ENCODE assay signal across 20 cellular contexts in the genomic region with DNA sequence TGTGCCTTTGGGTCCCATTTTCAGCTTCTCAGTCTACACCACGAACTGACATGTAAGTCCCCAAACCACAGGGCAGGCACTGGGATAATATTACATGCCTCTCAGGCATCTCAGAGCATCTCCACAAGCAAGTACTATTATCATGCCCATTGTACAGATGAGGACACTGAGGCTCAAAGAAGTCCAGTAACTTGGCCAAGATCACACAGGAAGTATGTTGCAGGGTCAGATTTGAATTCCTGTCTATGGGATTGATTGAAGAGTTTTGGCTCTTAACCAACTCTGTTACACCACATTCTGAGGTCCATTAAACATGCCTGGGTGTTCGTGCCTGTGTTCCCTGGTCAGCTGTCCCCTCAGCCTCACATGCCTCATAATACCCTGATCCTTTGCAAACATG.
"Had no signal": no experiment of that assay in that cellular context is flagged by ENCODE, and none has a peak within 500 bp of the region (broad histone marks: within the 10 kb centered on the region; RNA-seq: fewer than 3 reads in every experiment).

No MANE protein-coding gene starts in this region.

- H3K9ac ChIP-seq: SK-N-SH had no signal

- H3K4me3 ChIP-seq: adrenal gland, ascending aorta, heart right ventricle, lung, sigmoid colon, thyroid gland had no signal

- H3K36me3 ChIP-seq: adrenal gland, ascending aorta, heart right ventricle, sigmoid colon, thyroid gland had no signal

- H3K27ac ChIP-seq: ascending aorta, thyroid gland, VCaP had no signal

- H3K4me3 Mint-ChIP-seq: central memory CD8-positive, alpha-beta T cell; effector memory CD8-positive, alpha-beta T cell; natural killer cell; T-helper 2 cell treated with Interferon-gamma antibody and Interleukin-4, amounts not matched to agents 5 μg/mL and 100 μg/mL, for 36 hours had no signal

- H3K36me3 Mint-ChIP-seq: activated naive CD4-positive, alpha-beta T cell treated with anti-CD3 and anti-CD28 coated beads, Interleukin-2, amount 50 U/mL, for 72 hours; natural killer cell had no signal

- ATAC-seq: activated naive CD4-positive, alpha-beta T cell treated with anti-CD3 and anti-CD28 coated beads, Interleukin-2, amount 50 U/mL, for 72 hours; effector memory CD8-positive, alpha-beta T cell; natural killer cell had no signal

- H3K9me3 ChIP-seq: adrenal gland, ascending aorta, heart right ventricle, sigmoid colon, SK-N-SH, thyroid gland had no signal

- H3K27me3 ChIP-seq: adrenal gland, ascending aorta, heart right ventricle, sigmoid colon, thyroid gland had no signal

- H3K27ac Mint-ChIP-seq: activated naive CD4-positive, alpha-beta T cell treated with anti-CD3 and anti-CD28 coated beads, Interleukin-2, amount 50 U/mL, for 72 hours; effector memory CD8-positive, alpha-beta T cell; natural killer cell; T-helper 2 cell treated with Interferon-gamma antibody and Interleukin-4, amounts not matched to agents 5 μg/mL and 100 μg/mL, for 36 hours had no signal

- DNase-seq: activated CD4-positive, alpha-beta T cell treated with anti-CD3 and anti-CD28 coated beads, Interleukin-2, amount 50 U/mL, for 1 hour; activated CD4-positive, CD25-positive, alpha-beta regulatory T cell treated with anti-CD3 and anti-CD28 coated beads, Interleukin-2, amount 50 U/mL, for 72 hours; activated T-cell treated with anti-CD3 and anti-CD28 coated beads, Interleukin-2, amount 50 U/mL, for 1 hour; effector memory CD8-positive, alpha-beta T cell; islet precursor cell; natural killer cell; occipital lobe; sigmoid colon; SK-N-SH; stimulated activated CD4-positive, alpha-beta T cell treated with anti-CD3 and anti-CD28 coated beads, Interleukin-4, amount 100 ng/mL, for 1 hour; stimulated activated naive CD4-positive, alpha-beta T cell treated with Interleukin-2 at 50 U/mL for 16 hours had no signal

- H3K4me1 Mint-ChIP-seq: central memory CD8-positive, alpha-beta T cell; natural killer cell had no signal

- H3K9me3 Mint-ChIP-seq: activated naive CD4-positive, alpha-beta T cell treated with anti-CD3 and anti-CD28 coated beads, Interleukin-2, amount 50 U/mL, for 72 hours; central memory CD8-positive, alpha-beta T cell; effector memory CD8-positive, alpha-beta T cell; natural killer cell; T-helper 2 cell treated with Interferon-gamma antibody and Interleukin-4, amounts not matched to agents 5 μg/mL and 100 μg/mL, for 36 hours had no signal

- H3K27me3 Mint-ChIP-seq: central memory CD8-positive, alpha-beta T cell had no signal
